In the genomic region with DNA sequence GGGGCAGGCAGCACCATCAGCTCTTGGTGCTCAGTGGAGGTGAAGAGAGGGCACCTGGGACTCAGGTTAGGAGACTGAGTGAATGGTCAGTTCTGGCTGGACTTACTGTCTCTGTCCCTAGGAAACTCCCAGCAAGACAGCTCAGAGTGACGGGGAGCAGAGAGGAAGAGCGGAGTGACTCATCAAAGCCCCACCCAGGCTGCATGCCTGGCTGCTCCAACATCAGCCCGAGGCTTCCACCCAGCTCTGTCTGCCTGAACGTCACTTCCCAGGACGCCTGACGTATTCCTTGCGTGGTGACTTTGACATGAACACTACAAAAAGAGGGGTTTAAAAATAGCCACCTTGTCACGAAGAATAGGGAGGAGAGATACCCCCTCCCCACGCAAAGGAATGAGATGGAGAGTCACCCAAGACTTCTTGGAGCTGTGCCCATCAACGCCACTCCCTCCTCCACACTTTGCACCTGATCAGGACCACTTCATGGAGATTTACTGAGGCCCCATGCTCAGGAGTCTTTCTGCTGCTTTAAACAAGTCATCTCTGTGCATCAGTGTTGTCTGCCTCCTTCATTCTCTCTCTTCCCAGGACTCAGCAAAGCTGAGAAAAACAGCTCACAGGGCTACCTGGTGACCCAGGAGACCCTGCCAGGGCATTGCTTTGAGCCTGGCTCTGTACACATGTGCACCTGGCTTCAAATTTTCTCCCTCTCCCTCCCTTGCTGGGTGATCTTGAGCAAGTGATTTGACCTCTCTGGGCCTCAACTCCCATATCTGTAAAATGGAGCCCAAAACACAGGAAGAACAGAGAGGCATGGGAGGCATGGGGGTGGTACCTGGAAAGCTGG, we compare ENCODE assay signal across 8 cellular contexts.
A peak's percentile ranks its signal among the peaks of the same experiment; 100 is the strongest.
DNase-seq lines count a peak whose midpoint lies in the region; ATAC-seq, FAIRE-seq and TF ChIP-seq lines count a peak whose summit lies in the region.

No MANE protein-coding gene starts in this region.

- POLR2A ChIA-PET in K562 (lab: Yijun Ruan, JAX), result interaction anchor here (0.6 to 1.0 kb wide), 2 partner anchors 8 to 224 kb away, joined by 3 to 5 read pairs; no protein-coding TSS in a partner anchor

- no peak overlapping the region for H3K4me3 ChIP-seq in K562
- H3K4me3 ChIP-seq in keratinocyte (ENCODE audit: control insufficient read depth in 2 of 3, extremely low read depth in 1 of 3, insufficient read depth in 2 of 3, low read depth in 1 of 3, low read length in 3 of 3), result peak overlapping the region in 1 of 3 experiments; percentile 47
- peak overlapping the region in 1 of 2 donors; percentile 16 for H3K4me3 ChIP-seq in tibial artery

- H3K4me2 ChIP-seq in K562 (ENCODE audit: insufficient read depth, low read length), result peak overlapping the region; percentile 77
- H3K4me2 ChIP-seq in keratinocyte (ENCODE audit: control insufficient read depth, extremely low read depth, insufficient read depth, low read depth, low read length), result peak overlapping the region; percentile 68

- peak; percentile 37 for DNase-seq in HT-29 (ENCODE audit: low spot score)
- peak; percentile 80 to 90 (median 85) for DNase-seq in K562 (ENCODE audit: extremely low read depth in 1 of 4, low spot score in 3 of 4)
- peak; percentile 86 for DNase-seq in keratinocyte (ENCODE audit: low read depth, low spot score)
- DNase-seq in tibial artery, result peak; percentile 77 to 89
- DNase-seq in NCI-H446 treated with DMSO at 0.1 percent for 48 hours (lab: John Stamatoyannopoulos, UW), result no peak
- no peak for DNase-seq in NCI-H1105 (lab: John Stamatoyannopoulos, UW)
- no peak for DNase-seq in GM13976 (ENCODE audit: low spot score)
- DNase-seq in activated CD4-positive, alpha-beta T cell treated with anti-CD3 and anti-CD28 coated beads, Interleukin-2, amount 50 U/mL, for 4 hours, result no peak

- peak; percentile 97 for ATAC-seq in K562

- H3K36me3 ChIP-seq in K562 (ENCODE audit: control insufficient read depth, insufficient read depth, low read length), result no peaks in the 10 kb centered on the region
- H3K36me3 ChIP-seq in keratinocyte (ENCODE audit: control insufficient read depth in 2 of 2, extremely low read depth in 1 of 2, insufficient read depth in 2 of 2, low read length in 2 of 2), result no peaks in the 10 kb centered on the region
- no peaks in the 10 kb centered on the region for H3K36me3 ChIP-seq in tibial artery

- in situ Hi-C loops in K562 (cut with MboI) (no loop called here), GM13976 (cut with MboI; ENCODE audit: low sequenced_read_pairs, unreplicated experiment) (no loop called here)

- intact Hi-C loops in K562 (cut with micrococcal nuclease) (loop anchor here (5.0 kb wide), 1 partner anchor 51 kb away; no protein-coding TSS in a partner anchor), tibial artery (cut with DNase I; ENCODE audit: low total_unique reads) (no loop called here)

- H3K9me1 ChIP-seq in K562 (ENCODE audit: control insufficient read depth, insufficient read depth, low read length) (no peaks in the 10 kb centered on the region), keratinocyte (ENCODE audit: control insufficient read depth, extremely low read depth, insufficient read depth, low read length) (no peaks in the 10 kb centered on the region)

- H4K20me1 ChIP-seq in K562 (replicated peaks; ENCODE audit: control insufficient read depth, insufficient read depth, low read length) (no peaks in the 10 kb centered on the region), keratinocyte (ENCODE audit: control insufficient read depth, extremely low read depth, insufficient read depth, low read length) (no peaks in the 10 kb centered on the region)

- H3K27me3 ChIP-seq in K562 (ENCODE audit: control insufficient read depth in 2 of 2, insufficient read depth in 2 of 2, low read length in 2 of 2) (no peaks in the 10 kb centered on the region), keratinocyte (ENCODE audit: control insufficient read depth, extremely low read depth, insufficient read depth, low read length) (no peaks in the 10 kb centered on the region), tibial artery (no peaks in the 10 kb centered on the region)

- H3K27ac ChIP-seq in K562 (ENCODE audit: extremely low read depth, low read depth, low read length) (peak overlapping the region; percentile 75), keratinocyte (ENCODE audit: control insufficient read depth, insufficient read depth, low read length) (peak overlapping the region; percentile 96), tibial artery (peak overlapping the region in 1 of 2 donors; percentile 27)

- dilution Hi-C loops in keratinocyte (cut with MboI; ENCODE audit: extremely low pct_ligation_motif_present, low sequenced_read_pairs), result no loop called here

- H2AFZ ChIP-seq in K562 (ENCODE audit: low read depth, low read length) (peak overlapping the region; percentile 96), keratinocyte (ENCODE audit: control insufficient read depth, low read length) (peak overlapping the region; percentile 24)

- H3K79me2 ChIP-seq in K562 (ENCODE audit: control insufficient read depth, insufficient read depth, low read length), result no peaks in the 10 kb centered on the region
- H3K79me2 ChIP-seq in keratinocyte (ENCODE audit: control insufficient read depth, insufficient read depth, low read length), result no peaks in the 10 kb centered on the region

- TF ChIP-seq RAD21 in K562 (CRISPR knock-in tag; conservative IDR thresholded peaks at IDR 0.05 in 1 of 2, IDR thresholded peaks at IDR 0.05 in 1 of 2), result no peak

- no peak for TF ChIP-seq EP300 in K562 (IDR thresholded peaks at IDR 0.05; ENCODE audit: low read length)

- FAIRE-seq in K562 (lab: Jason Lieb, UNC), result peak; percentile 98
- FAIRE-seq in keratinocyte (lab: Jason Lieb, UNC), result peak; percentile 99

- H3K9me3 ChIP-seq in K562 (replicated peaks; ENCODE audit: control insufficient read depth, insufficient read depth, low read depth, low read length), result no peaks in the 10 kb centered on the region
- H3K9me3 ChIP-seq in keratinocyte (ENCODE audit: control insufficient read depth, low read depth, low read length), result no peaks in the 10 kb centered on the region
- H3K9me3 ChIP-seq in tibial artery, result no peaks in the 10 kb centered on the region

- CTCF ChIA-PET in K562 (lab: Yijun Ruan, JAX; ENCODE audit: low intra/inter-chr PET ratio), result no interaction called here

- 1% methylated on average over 8 of the region's 10 CpGs for WGBS in K562 (ENCODE audit: insufficient coverage, low coverage, missing lambda C conversion rate)

- H3K9ac ChIP-seq in K562 (ENCODE audit: insufficient read depth in 1 of 2, low read depth in 2 of 2, low read length in 2 of 2), result peak overlapping the region; percentile 58 to 83; a peak in 2 of 4 replicates
- peak overlapping the region; percentile 80 for H3K9ac ChIP-seq in keratinocyte (ENCODE audit: control insufficient read depth, extremely low read depth, insufficient read depth, low read length)

- no peak for TF ChIP-seq CTCF in K562 (IDR thresholded peaks at IDR 0.05 in 2 of 3, conservative IDR thresholded peaks at IDR 0.05 in 1 of 3; ENCODE audit: insufficient read depth in 2 of 3, low read depth in 1 of 3, low read length in 3 of 3)
- TF ChIP-seq CTCF in keratinocyte (optimal IDR thresholded peaks at IDR 0.05 in 1 of 3, IDR thresholded peaks at IDR 0.05 in 1 of 3, conservative IDR thresholded peaks at IDR 0.05 in 1 of 3; ENCODE audit: extremely low read depth in 1 of 3, insufficient read depth in 2 of 3, low read length in 3 of 3), result no peak
- TF ChIP-seq CTCF in tibial artery (IDR thresholded peaks at IDR 0.05), result no peak
- TF ChIP-seq CTCF in GM13976 (IDR thresholded peaks at IDR 0.05; ENCODE audit: borderline replicate concordance, control extremely low read depth, extremely low read depth, insufficient read depth, missing control alignments), result no peak

- H3K4me1 ChIP-seq in K562 (replicated peaks in 1 of 2; ENCODE audit: control insufficient read depth in 2 of 2, insufficient read depth in 2 of 2, low read length in 2 of 2) (peaks cover 23 to 26% of the 10 kb centered on the region in 2 experiments; a peak in 4 of 5 replicates), keratinocyte (ENCODE audit: control insufficient read depth, extremely low read depth, insufficient read depth, low read length) (peaks cover 42% of the 10 kb centered on the region), tibial artery (peaks cover 0 to 23% (median 17%) of the 10 kb centered on the region in 4 donors)

- no peak; the same call in 1 of the 2 replicates for TF ChIP-seq POLR2A in K562 (conservative IDR thresholded peaks at IDR 0.05)

- BruUV-seq in K562 (replicated peaks; lab: Mats Ljungman, UMichigan), result no TSS peak

TF ChIP-seq in K562, 482 proteins besides CTCF, POLR2A, EP300 and RAD21 (continues in another document):
- TF ChIP-seq KHSRP (IDR thresholded peaks at IDR 0.05) (no peak), FIP1L1 (IDR thresholded peaks at IDR 0.05; ENCODE audit: low read depth, low read length, poor library complexity, severe bottlenecking) (no peak), SAFB2 (IDR thresholded peaks at IDR 0.05; ENCODE audit: borderline replicate concordance, low read depth, low read length, severe bottlenecking) (no peak), IRF2 (CRISPR knock-in tag; IDR thresholded peaks at IDR 0.05) (no peak), SMARCA5 (IDR thresholded peaks at IDR 0.05) (no peak), NFE2L1 (tag; IDR thresholded peaks at IDR 0.05; ENCODE audit: borderline replicate concordance, low read depth) (no peak), NFRKB (IDR thresholded peaks at IDR 0.05; ENCODE audit: low read depth) (no peak), MEF2D (tag; conservative IDR thresholded peaks at IDR 0.05; ENCODE audit: low read depth) (no peak), ZNF316 (IDR thresholded peaks at IDR 0.05) (peak; percentile 55), MTA1 (IDR thresholded peaks at IDR 0.05; ENCODE audit: borderline replicate concordance) (no peak), BRCA1 (IDR thresholded peaks at IDR 0.05) (no peak), BRCA1 (CRISPR knock-in tag; IDR thresholded peaks at IDR 0.05) (no peak), BCL6 (CRISPR knock-in tag; IDR thresholded peaks at IDR 0.05) (no peak), KDM2B (CRISPR knock-in tag; IDR thresholded peaks at IDR 0.05) (no peak), TSC22D4 (tag; IDR thresholded peaks at IDR 0.05) (no peak), MECOM (CRISPR knock-in tag; IDR thresholded peaks at IDR 0.05) (peak; percentile 57), HSF4 (CRISPR knock-in tag; IDR thresholded peaks at IDR 0.05; ENCODE audit: borderline replicate concordance) (no peak), SNRNP70 (optimal IDR thresholded peaks at IDR 0.05; ENCODE audit: low read depth, low read length) (no peak), SRSF7 (optimal IDR thresholded peaks at IDR 0.05; ENCODE audit: low read depth, low read length) (no peak)
- TF ChIP-seq, protein P1, sequence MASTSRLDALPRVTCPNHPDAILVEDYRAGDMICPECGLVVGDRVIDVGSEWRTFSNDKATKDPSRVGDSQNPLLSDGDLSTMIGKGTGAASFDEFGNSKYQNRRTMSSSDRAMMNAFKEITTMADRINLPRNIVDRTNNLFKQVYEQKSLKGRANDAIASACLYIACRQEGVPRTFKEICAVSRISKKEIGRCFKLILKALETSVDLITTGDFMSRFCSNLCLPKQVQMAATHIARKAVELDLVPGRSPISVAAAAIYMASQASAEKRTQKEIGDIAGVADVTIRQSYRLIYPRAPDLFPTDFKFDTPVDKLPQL (IDR thresholded peaks at IDR 0.05; ENCODE audit: extremely low read depth, insufficient read length), result no peak

Comparison
In these comparisons a context has a peak if more than half of its experiments do, and no peak if none do; other contexts are left out.
1. DNase-seq: peak in HT-29 (single experiment), K562 (4 of 4), keratinocyte (single experiment) and tibial artery (2 of 2); none in NCI-H446 treated with DMSO at 0.1 percent for 48 hours (single experiment), NCI-H1105 (single experiment), GM13976 (single experiment) and activated CD4-positive, alpha-beta T cell treated with anti-CD3 and anti-CD28 coated beads, Interleukin-2, amount 50 U/mL, for 4 hours (0 of 2).